In genomic region chr1:63317007-63317813, GRCh38 we compare ENCODE assay signal across 1 cellular context.
A peak's percentile ranks its signal among the peaks of the same experiment; 100 is the strongest.
TF ChIP-seq lines count a peak whose summit lies in the region.

No MANE protein-coding gene starts in this region.

TF ChIP-seq in HEK293, 187 proteins besides CTCF, POLR2A, EP300 and RAD21 (continued from another document and continues in another):
- TF ChIP-seq ZNF704 (tag by site-specific recombination; IDR thresholded peaks at IDR 0.05) (no peak), ZNF280D (tag by site-specific recombination; IDR thresholded peaks at IDR 0.05) (0 out of 2 replicates have a peak, but pooled peaks have one; percentile 12), SALL2 (tag by site-specific recombination; IDR thresholded peaks at IDR 0.05; ENCODE audit: borderline replicate concordance) (no peak), ZNF155 (tag by site-specific recombination; IDR thresholded peaks at IDR 0.05) (no peak), ZNF585B (tag by site-specific recombination; IDR thresholded peaks at IDR 0.05) (0 out of 2 replicates have a peak, but pooled peaks have one; percentile 8), ZFHX2 (tag by site-specific recombination; conservative IDR thresholded peaks at IDR 0.05) (peak; percentile 66), FEZF1 (tag by site-specific recombination; IDR thresholded peaks at IDR 0.05) (no peak), ZNF112 (tag by site-specific recombination; IDR thresholded peaks at IDR 0.05) (no peak), ZNF157 (tag by site-specific recombination; IDR thresholded peaks at IDR 0.05) (no peak), ZSCAN18 (tag by site-specific recombination; IDR thresholded peaks at IDR 0.05) (no peak), ZNF324 (tag by site-specific recombination; IDR thresholded peaks at IDR 0.05) (no peak), IKZF3 (tag by site-specific recombination; IDR thresholded peaks at IDR 0.05) (peak; percentile 78; the same call in 1 of the 2 replicates), EGR2 (tag by site-specific recombination; IDR thresholded peaks at IDR 0.05; ENCODE audit: low read depth) (peak; percentile 54; the same call in 1 of the 2 replicates), PRDM4 (tag by site-specific recombination; IDR thresholded peaks at IDR 0.05) (no peak), KLF17 (tag by site-specific recombination; IDR thresholded peaks at IDR 0.05) (peak; percentile 69), ZBTB7A (tag by site-specific recombination; IDR thresholded peaks at IDR 0.05; ENCODE audit: low read depth) (peak; percentile 81; the same call in 1 of the 2 replicates), ZNF169 (tag by site-specific recombination; IDR thresholded peaks at IDR 0.05) (no peak), SETDB1 (IDR thresholded peaks at IDR 0.05; ENCODE audit: insufficient read length, low read length) (no peak), ZNF19 (tag by site-specific recombination; IDR thresholded peaks at IDR 0.05; ENCODE audit: low read depth) (no peak), ZNF311 (tag by site-specific recombination; IDR thresholded peaks at IDR 0.05; ENCODE audit: borderline replicate concordance) (no peak), ZNF488 (tag by site-specific recombination; IDR thresholded peaks at IDR 0.05) (no peak), ZNF175 (tag by site-specific recombination; IDR thresholded peaks at IDR 0.05) (no peak), HOXD13 (CRISPR knock-in tag; IDR thresholded peaks at IDR 0.05; ENCODE audit: borderline replicate concordance) (no peak), ZBTB6 (tag by site-specific recombination; IDR thresholded peaks at IDR 0.05) (peak; percentile 65; the same call in 1 of the 2 replicates), PRDM6 (tag by site-specific recombination; IDR thresholded peaks at IDR 0.05) (no peak), ZNF768 (tag by site-specific recombination; IDR thresholded peaks at IDR 0.05) (no peak), ZNF677 (tag by site-specific recombination; IDR thresholded peaks at IDR 0.05) (no peak), ZNF529 (tag by site-specific recombination; IDR thresholded peaks at IDR 0.05; ENCODE audit: insufficient replicate concordance) (no peak), ZNF561 (tag by site-specific recombination; IDR thresholded peaks at IDR 0.05; ENCODE audit: borderline replicate concordance) (peak; percentile 92), MZF1 (tag by site-specific recombination; IDR thresholded peaks at IDR 0.05; ENCODE audit: borderline replicate concordance) (peak; percentile 50), PRDM1 (tag by site-specific recombination; IDR thresholded peaks at IDR 0.05) (peak; percentile 56; the same call in 1 of the 2 replicates), ZNF350 (tag by site-specific recombination; IDR thresholded peaks at IDR 0.05) (no peak), ZNF266 (tag by site-specific recombination; IDR thresholded peaks at IDR 0.05; ENCODE audit: low read depth) (no peak), KLF10 (tag by site-specific recombination; IDR thresholded peaks at IDR 0.05) (peak; percentile 91), KLF16 (tag by site-specific recombination; IDR thresholded peaks at IDR 0.05) (peak; percentile 76; the same call in 1 of the 2 replicates), ZNF121 (tag by site-specific recombination; IDR thresholded peaks at IDR 0.05) (no peak), TSHZ1 (tag by site-specific recombination; IDR thresholded peaks at IDR 0.05; ENCODE audit: borderline replicate concordance) (no peak), ZNF366 (tag by site-specific recombination; conservative IDR thresholded peaks at IDR 0.05) (peak; percentile 61), ZNF610 (tag by site-specific recombination; IDR thresholded peaks at IDR 0.05; ENCODE audit: borderline replicate concordance) (peak; percentile 58; the same call in 1 of the 2 replicates), ZBTB21 (tag by site-specific recombination; IDR thresholded peaks at IDR 0.05) (peak; percentile 19; the same call in 1 of the 2 replicates), TCF7L2 (IDR thresholded peaks at IDR 0.05; ENCODE audit: borderline replicate concordance, low read depth, low read length) (no peak), KLF7 (tag by site-specific recombination; IDR thresholded peaks at IDR 0.05; ENCODE audit: borderline replicate concordance) (peak; percentile 81; the same call in 1 of the 2 replicates), ZNF473 (tag by site-specific recombination; IDR thresholded peaks at IDR 0.05) (no peak), ZNF626 (tag by site-specific recombination; IDR thresholded peaks at IDR 0.05) (no peak), ZNF514 (tag by site-specific recombination; IDR thresholded peaks at IDR 0.05) (no peak)
